ENCODE assay signal across 1 cellular context in the genomic region with DNA sequence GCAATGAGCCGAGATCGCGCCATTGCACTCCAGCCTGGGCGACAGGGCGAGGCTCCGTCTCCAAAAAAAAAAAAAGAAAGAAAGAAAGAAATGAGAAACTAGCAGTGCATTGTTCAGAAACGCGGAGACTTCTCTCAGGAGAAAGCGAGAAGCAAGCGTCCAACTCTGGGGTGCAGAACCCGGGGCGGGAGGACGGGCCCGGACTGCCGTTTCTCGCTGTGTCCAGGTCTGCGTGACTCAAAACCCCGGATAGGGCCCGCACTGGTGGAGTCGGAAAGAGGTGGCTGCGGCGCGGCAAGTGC.
A peak's percentile ranks its signal among the peaks of the same experiment; 100 is the strongest.
TF ChIP-seq lines count a peak whose summit lies in the region.

No MANE protein-coding gene starts in this region.

TF ChIP-seq in K562, 482 proteins besides CTCF, POLR2A, EP300 and RAD21 (continues in another document):
- TF ChIP-seq ETS2 (tag; IDR thresholded peaks at IDR 0.05; ENCODE audit: borderline replicate concordance, poor library complexity, severe bottlenecking) (no peak), ZNF766 (CRISPR knock-in tag; conservative IDR thresholded peaks at IDR 0.05) (no peak), HMGN3 (IDR thresholded peaks at IDR 0.05; ENCODE audit: borderline replicate concordance, extremely low read depth, insufficient read length, low read depth, low read length) (no peak), ZSCAN29 (IDR thresholded peaks at IDR 0.05) (no peak), RBM14 (IDR thresholded peaks at IDR 0.05; ENCODE audit: borderline replicate concordance, insufficient read depth, low read depth, low read length) (no peak), CBX3 (IDR thresholded peaks at IDR 0.05; ENCODE audit: borderline replicate concordance in 1 of 2, low read length in 2 of 2) (no peak), ZKSCAN3 (CRISPR knock-in tag; IDR thresholded peaks at IDR 0.05) (no peak), FOSL1 (tag; conservative IDR thresholded peaks at IDR 0.05) (no peak), SOX6 (IDR thresholded peaks at IDR 0.05) (no peak), MTA1 (IDR thresholded peaks at IDR 0.05; ENCODE audit: borderline replicate concordance) (no peak), TFAM (CRISPR knock-in tag; conservative IDR thresholded peaks at IDR 0.05) (no peak), ETV6 (IDR thresholded peaks at IDR 0.05; ENCODE audit: borderline replicate concordance in 1 of 2, low read depth in 2 of 2, low read length in 1 of 2) (no peak), ETV6 (CRISPR knock-in tag; IDR thresholded peaks at IDR 0.05; ENCODE audit: borderline replicate concordance) (peak; percentile 57; the same call in 1 of the 2 replicates), KLF13 (tag; IDR thresholded peaks at IDR 0.05; ENCODE audit: borderline replicate concordance, low read depth) (no peak), CBFB (CRISPR knock-in tag; IDR thresholded peaks at IDR 0.05) (0 out of 2 replicates have a peak, but pooled peaks have one; percentile 15), FOXA1 (IDR thresholded peaks at IDR 0.05; ENCODE audit: borderline replicate concordance) (no peak), ILF3 (IDR thresholded peaks at IDR 0.05; ENCODE audit: borderline replicate concordance) (no peak), FOXK2 (conservative IDR thresholded peaks at IDR 0.05 in 1 of 2, IDR thresholded peaks at IDR 0.05 in 1 of 2; ENCODE audit: low read depth in 2 of 2) (peak in 1 of 2 experiments; percentile 6; a peak in 1 of 4 replicates), NCOA1 (IDR thresholded peaks at IDR 0.05; ENCODE audit: low read depth) (peak; percentile 19; the same call in 1 of the 2 replicates), DDX20 (tag; IDR thresholded peaks at IDR 0.05; ENCODE audit: low read depth) (no peak), TBL1XR1 (IDR thresholded peaks at IDR 0.05; ENCODE audit: low read length in 2 of 2) (no peak), ZNF41 (CRISPR knock-in tag; conservative IDR thresholded peaks at IDR 0.05) (no peak), FUS (optimal IDR thresholded peaks at IDR 0.05; ENCODE audit: low read depth, low read length) (no peak), ZNF668 (CRISPR knock-in tag; IDR thresholded peaks at IDR 0.05) (no peak), MYC (IDR thresholded peaks at IDR 0.05; ENCODE audit: low read depth, low read length) (no peak), MYC (CRISPR knock-in tag; IDR thresholded peaks at IDR 0.05; ENCODE audit: borderline replicate concordance, low read depth) (0 out of 2 replicates have a peak, but pooled peaks have one; percentile 32), ZBTB8A (IDR thresholded peaks at IDR 0.05; ENCODE audit: partially characterized antibody) (no peak), MCM5 (IDR thresholded peaks at IDR 0.05; ENCODE audit: low read depth) (no peak), CBX1 (IDR thresholded peaks at IDR 0.05; ENCODE audit: low read depth) (no peak), NR2F6 (CRISPR knock-in tag; IDR thresholded peaks at IDR 0.05) (0 out of 2 replicates have a peak, but pooled peaks have one; percentile 62), RFX7 (CRISPR knock-in tag; IDR thresholded peaks at IDR 0.05) (no peak), SMARCE1 (IDR thresholded peaks at IDR 0.05) (peak; percentile 34; the same call in 1 of the 2 replicates), ZNF384 (IDR thresholded peaks at IDR 0.05; ENCODE audit: low read depth, low read length) (no peak; the same call in 1 of the 2 replicates), BCOR (IDR thresholded peaks at IDR 0.05) (peak; percentile 47; the same call in 1 of the 2 replicates), SMARCC2 (IDR thresholded peaks at IDR 0.05; ENCODE audit: low read depth) (no peak), NR2C2 (CRISPR knock-in tag; IDR thresholded peaks at IDR 0.05) (no peak), NR2C2 (tag; IDR thresholded peaks at IDR 0.05) (no peak), PHB (CRISPR knock-in tag; IDR thresholded peaks at IDR 0.05) (0 out of 2 replicates have a peak, but pooled peaks have one; percentile 50)
- TF ChIP-seq, protein P1, sequence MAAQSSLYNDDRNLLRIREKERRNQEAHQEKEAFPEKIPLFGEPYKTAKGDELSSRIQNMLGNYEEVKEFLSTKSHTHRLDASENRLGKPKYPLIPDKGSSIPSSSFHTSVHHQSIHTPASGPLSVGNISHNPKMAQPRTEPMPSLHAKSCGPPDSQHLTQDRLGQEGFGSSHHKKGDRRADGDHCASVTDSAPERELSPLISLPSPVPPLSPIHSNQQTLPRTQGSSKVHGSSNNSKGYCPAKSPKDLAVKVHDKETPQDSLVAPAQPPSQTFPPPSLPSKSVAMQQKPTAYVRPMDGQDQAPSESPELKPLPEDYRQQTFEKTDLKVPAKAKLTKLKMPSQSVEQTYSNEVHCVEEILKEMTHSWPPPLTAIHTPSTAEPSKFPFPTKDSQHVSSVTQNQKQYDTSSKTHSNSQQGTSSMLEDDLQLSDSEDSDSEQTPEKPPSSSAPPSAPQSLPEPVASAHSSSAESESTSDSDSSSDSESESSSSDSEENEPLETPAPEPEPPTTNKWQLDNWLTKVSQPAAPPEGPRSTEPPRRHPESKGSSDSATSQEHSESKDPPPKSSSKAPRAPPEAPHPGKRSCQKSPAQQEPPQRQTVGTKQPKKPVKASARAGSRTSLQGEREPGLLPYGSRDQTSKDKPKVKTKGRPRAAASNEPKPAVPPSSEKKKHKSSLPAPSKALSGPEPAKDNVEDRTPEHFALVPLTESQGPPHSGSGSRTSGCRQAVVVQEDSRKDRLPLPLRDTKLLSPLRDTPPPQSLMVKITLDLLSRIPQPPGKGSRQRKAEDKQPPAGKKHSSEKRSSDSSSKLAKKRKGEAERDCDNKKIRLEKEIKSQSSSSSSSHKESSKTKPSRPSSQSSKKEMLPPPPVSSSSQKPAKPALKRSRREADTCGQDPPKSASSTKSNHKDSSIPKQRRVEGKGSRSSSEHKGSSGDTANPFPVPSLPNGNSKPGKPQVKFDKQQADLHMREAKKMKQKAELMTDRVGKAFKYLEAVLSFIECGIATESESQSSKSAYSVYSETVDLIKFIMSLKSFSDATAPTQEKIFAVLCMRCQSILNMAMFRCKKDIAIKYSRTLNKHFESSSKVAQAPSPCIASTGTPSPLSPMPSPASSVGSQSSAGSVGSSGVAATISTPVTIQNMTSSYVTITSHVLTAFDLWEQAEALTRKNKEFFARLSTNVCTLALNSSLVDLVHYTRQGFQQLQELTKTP (IDR thresholded peaks at IDR 0.05; ENCODE audit: low read depth in 1 of 2, partially characterized antibody in 2 of 2): no peak
- TF ChIP-seq, protein P2, sequence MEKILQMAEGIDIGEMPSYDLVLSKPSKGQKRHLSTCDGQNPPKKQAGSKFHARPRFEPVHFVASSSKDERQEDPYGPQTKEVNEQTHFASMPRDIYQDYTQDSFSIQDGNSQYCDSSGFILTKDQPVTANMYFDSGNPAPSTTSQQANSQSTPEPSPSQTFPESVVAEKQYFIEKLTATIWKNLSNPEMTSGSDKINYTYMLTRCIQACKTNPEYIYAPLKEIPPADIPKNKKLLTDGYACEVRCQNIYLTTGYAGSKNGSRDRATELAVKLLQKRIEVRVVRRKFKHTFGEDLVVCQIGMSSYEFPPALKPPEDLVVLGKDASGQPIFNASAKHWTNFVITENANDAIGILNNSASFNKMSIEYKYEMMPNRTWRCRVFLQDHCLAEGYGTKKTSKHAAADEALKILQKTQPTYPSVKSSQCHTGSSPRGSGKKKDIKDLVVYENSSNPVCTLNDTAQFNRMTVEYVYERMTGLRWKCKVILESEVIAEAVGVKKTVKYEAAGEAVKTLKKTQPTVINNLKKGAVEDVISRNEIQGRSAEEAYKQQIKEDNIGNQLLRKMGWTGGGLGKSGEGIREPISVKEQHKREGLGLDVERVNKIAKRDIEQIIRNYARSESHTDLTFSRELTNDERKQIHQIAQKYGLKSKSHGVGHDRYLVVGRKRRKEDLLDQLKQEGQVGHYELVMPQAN (IDR thresholded peaks at IDR 0.05; ENCODE audit: borderline replicate concordance): peak; percentile 92
- TF ChIP-seq, protein P3, sequence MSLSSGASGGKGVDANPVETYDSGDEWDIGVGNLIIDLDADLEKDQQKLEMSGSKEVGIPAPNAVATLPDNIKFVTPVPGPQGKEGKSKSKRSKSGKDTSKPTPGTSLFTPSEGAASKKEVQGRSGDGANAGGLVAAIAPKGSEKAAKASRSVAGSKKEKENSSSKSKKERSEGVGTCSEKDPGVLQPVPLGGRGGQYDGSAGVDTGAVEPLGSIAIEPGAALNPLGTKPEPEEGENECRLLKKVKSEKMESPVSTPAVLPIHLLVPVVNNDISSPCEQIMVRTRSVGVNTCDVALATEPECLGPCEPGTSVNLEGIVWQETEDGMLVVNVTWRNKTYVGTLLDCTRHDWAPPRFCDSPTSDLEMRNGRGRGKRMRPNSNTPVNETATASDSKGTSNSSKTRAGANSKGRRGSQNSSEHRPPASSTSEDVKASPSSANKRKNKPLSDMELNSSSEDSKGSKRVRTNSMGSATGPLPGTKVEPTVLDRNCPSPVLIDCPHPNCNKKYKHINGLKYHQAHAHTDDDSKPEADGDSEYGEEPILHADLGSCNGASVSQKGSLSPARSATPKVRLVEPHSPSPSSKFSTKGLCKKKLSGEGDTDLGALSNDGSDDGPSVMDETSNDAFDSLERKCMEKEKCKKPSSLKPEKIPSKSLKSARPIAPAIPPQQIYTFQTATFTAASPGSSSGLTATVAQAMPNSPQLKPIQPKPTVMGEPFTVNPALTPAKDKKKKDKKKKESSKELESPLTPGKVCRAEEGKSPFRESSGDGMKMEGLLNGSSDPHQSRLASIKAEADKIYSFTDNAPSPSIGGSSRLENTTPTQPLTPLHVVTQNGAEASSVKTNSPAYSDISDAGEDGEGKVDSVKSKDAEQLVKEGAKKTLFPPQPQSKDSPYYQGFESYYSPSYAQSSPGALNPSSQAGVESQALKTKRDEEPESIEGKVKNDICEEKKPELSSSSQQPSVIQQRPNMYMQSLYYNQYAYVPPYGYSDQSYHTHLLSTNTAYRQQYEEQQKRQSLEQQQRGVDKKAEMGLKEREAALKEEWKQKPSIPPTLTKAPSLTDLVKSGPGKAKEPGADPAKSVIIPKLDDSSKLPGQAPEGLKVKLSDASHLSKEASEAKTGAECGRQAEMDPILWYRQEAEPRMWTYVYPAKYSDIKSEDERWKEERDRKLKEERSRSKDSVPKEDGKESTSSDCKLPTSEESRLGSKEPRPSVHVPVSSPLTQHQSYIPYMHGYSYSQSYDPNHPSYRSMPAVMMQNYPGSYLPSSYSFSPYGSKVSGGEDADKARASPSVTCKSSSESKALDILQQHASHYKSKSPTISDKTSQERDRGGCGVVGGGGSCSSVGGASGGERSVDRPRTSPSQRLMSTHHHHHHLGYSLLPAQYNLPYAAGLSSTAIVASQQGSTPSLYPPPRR (CRISPR knock-in tag; IDR thresholded peaks at IDR 0.05; ENCODE audit: borderline replicate concordance): no peak
- TF ChIP-seq, protein P4, sequence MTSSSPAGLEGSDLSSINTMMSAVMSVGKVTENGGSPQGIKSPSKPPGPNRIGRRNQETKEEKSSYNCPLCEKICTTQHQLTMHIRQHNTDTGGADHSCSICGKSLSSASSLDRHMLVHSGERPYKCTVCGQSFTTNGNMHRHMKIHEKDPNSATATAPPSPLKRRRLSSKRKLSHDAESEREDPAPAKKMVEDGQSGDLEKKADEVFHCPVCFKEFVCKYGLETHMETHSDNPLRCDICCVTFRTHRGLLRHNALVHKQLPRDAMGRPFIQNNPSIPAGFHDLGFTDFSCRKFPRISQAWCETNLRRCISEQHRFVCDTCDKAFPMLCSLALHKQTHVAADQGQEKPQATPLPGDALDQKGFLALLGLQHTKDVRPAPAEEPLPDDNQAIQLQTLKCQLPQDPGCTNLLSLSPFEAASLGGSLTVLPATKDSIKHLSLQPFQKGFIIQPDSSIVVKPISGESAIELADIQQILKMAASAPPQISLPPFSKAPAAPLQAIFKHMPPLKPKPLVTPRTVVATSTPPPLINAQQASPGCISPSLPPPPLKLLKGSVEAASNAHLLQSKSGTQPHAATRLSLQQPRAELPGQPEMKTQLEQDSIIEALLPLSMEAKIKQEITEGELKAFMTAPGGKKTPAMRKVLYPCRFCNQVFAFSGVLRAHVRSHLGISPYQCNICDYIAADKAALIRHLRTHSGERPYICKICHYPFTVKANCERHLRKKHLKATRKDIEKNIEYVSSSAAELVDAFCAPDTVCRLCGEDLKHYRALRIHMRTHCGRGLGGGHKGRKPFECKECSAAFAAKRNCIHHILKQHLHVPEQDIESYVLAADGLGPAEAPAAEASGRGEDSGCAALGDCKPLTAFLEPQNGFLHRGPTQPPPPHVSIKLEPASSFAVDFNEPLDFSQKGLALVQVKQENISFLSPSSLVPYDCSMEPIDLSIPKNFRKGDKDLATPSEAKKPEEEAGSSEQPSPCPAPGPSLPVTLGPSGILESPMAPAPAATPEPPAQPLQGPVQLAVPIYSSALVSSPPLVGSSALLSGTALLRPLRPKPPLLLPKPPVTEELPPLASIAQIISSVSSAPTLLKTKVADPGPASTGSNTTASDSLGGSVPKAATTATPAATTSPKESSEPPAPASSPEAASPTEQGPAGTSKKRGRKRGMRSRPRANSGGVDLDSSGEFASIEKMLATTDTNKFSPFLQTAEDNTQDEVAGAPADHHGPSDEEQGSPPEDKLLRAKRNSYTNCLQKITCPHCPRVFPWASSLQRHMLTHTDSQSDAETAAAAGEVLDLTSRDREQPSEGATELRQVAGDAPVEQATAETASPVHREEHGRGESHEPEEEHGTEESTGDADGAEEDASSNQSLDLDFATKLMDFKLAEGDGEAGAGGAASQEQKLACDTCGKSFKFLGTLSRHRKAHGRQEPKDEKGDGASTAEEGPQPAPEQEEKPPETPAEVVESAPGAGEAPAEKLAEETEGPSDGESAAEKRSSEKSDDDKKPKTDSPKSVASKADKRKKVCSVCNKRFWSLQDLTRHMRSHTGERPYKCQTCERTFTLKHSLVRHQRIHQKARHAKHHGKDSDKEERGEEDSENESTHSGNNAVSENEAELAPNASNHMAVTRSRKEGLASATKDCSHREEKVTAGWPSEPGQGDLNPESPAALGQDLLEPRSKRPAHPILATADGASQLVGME (CRISPR knock-in tag; IDR thresholded peaks at IDR 0.05): peak; percentile 80; the same call in 1 of the 2 replicates
- TF ChIP-seq, protein P5, sequence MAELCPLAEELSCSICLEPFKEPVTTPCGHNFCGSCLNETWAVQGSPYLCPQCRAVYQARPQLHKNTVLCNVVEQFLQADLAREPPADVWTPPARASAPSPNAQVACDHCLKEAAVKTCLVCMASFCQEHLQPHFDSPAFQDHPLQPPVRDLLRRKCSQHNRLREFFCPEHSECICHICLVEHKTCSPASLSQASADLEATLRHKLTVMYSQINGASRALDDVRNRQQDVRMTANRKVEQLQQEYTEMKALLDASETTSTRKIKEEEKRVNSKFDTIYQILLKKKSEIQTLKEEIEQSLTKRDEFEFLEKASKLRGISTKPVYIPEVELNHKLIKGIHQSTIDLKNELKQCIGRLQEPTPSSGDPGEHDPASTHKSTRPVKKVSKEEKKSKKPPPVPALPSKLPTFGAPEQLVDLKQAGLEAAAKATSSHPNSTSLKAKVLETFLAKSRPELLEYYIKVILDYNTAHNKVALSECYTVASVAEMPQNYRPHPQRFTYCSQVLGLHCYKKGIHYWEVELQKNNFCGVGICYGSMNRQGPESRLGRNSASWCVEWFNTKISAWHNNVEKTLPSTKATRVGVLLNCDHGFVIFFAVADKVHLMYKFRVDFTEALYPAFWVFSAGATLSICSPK (IDR thresholded peaks at IDR 0.05; ENCODE audit: borderline replicate concordance): peak; percentile 9; the same call in 1 of the 2 replicates
